1 cellular context compared by ENCODE assay signal in the genomic region with DNA sequence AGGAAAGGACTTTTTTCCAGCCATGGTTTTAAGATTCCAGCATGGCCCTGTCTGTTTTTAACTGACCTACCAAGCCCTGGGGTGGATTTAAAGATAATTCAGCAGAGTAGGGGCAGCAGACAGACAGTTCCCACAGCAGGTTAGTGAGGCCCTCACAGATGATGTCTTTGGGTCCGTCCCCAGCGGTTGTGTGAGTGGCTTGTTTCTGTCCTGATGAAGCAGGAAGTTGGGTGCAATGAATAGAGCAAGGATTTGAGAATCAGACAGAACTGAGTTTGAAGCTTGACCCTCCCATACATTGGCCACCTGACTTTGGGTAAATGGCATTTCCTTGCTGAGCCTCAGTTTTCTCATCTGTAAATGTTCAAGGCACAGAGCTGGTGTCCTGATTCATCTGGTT.
TF ChIP-seq lines count a peak whose summit lies in the region.

No MANE protein-coding gene starts in this region.

TF ChIP-seq in H1, 55 proteins besides CTCF, POLR2A, EP300 and RAD21 (continued from another document):
- TF ChIP-seq TEAD4 (IDR thresholded peaks at IDR 0.05; ENCODE audit: low read depth, low read length): no peak
- no peak for TF ChIP-seq TCF12 (IDR thresholded peaks at IDR 0.05; ENCODE audit: low read depth, low read length)
- no peak for TF ChIP-seq ATF3 (IDR thresholded peaks at IDR 0.05; ENCODE audit: insufficient read depth, low read depth, low read length)
- TF ChIP-seq TBP (IDR thresholded peaks at IDR 0.05; ENCODE audit: low read depth, low read length): no peak
- no peak for TF ChIP-seq EGR1 (IDR thresholded peaks at IDR 0.05; ENCODE audit: borderline replicate concordance, low read depth, low read length)
- no peak for TF ChIP-seq GTF2F1 (IDR thresholded peaks at IDR 0.05; ENCODE audit: borderline replicate concordance, low read depth, low read length)
- no peak for TF ChIP-seq SP1 (IDR thresholded peaks at IDR 0.05; ENCODE audit: low read depth, low read length)
- TF ChIP-seq SP4 (IDR thresholded peaks at IDR 0.05; ENCODE audit: low read length): no peak
